Comparison of ENCODE assay signal across 8 cellular contexts in the genomic region with DNA sequence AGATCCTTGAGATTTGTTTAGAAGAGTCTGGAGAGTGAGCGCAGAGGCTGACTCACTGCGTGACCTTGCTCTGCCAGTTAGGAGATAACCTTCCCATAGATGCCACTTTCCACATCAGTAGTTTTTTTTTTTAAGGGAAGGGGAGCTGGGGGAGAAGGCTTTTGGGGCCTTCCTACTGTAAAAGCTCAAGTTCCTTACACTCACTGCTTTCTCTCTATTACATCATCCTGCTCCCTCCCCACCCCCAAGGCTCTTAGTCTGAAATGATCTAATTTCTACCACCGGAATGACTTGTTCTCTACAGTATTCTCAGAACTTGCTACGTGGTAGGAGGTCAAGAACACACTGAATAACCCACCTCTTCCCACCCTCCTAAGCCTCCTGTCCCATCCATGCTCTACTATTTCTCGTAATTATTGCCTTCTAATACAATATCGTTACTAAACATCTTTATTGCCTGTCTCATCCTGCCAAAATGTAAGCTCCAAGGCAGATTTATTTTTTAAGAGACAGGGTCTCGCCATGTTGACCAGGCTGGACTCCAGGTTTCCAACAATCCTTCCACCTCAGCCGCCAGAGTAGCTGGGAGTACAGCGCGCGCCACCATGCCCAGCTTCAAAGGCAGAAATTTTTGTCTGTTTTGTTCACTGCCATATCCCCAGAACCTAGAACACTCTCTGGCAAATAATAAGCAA. TPM values are rescaled to one million over a fixed set of nuclear protein-coding genes. Genes with fewer than 3 reads are reported as not detected.
DNase-seq lines count a peak whose midpoint lies in the region; ATAC-seq and TF ChIP-seq lines count a peak whose summit lies in the region.

No MANE protein-coding gene starts in this region.

- CTCF ChIA-PET in AG04450 (lab: Charles Lee): interaction anchor here (0.5 to 2.7 kb wide), 4 partner anchors 30 to 548 kb away, joined by 3 to 23 read pairs (median 3); a partner anchor contains a TSS

- intact Hi-C loops in upper lobe of right lung (cut with DNase I): no loop called here

- H3K9me3 Mint-ChIP-seq in chondrocyte (ENCODE audit: low read depth): no peaks in the 10 kb centered on the region

- no peaks in the 10 kb centered on the region for H3K9me3 ChIP-seq in AG04450 (ENCODE audit: control insufficient read depth, insufficient read depth, low read length)
- H3K9me3 ChIP-seq in SJSA1 (replicated peaks): no peaks in the 10 kb centered on the region
- no peaks in the 10 kb centered on the region for H3K9me3 ChIP-seq in muscle layer of duodenum (ENCODE audit: control insufficient read depth in 1 of 2, low read length in 2 of 2)
- no peaks in the 10 kb centered on the region for H3K9me3 ChIP-seq in upper lobe of right lung

- DNase-seq in AG04450 (ENCODE audit: low read depth, low spot score): peak; percentile 63
- peak; percentile 76 for DNase-seq in GM20000 (ENCODE audit: low spot score)
- DNase-seq in SJSA1 (ENCODE audit: low read depth in 1 of 2, low spot score in 2 of 2): peak in 1 of 2 experiments; percentile 72
- no peak for DNase-seq in chondrocyte (ENCODE audit: low spot score)
- no peak for DNase-seq in upper lobe of right lung
- no peak for DNase-seq in NCI-H146 (lab: John Stamatoyannopoulos, UW)

- H3K36me3 Mint-ChIP-seq in chondrocyte (ENCODE audit: low read depth): peaks cover 3% of the 10 kb centered on the region

- peaks cover 36% of the 10 kb centered on the region for H3K4me1 Mint-ChIP-seq in chondrocyte (ENCODE audit: low read depth)

- peak overlapping the region; percentile 98 for H3K27ac ChIP-seq in AG04450 (ENCODE audit: low read depth, low read length)
- peak overlapping the region; percentile 72 for H3K27ac ChIP-seq in SJSA1
- H3K27ac ChIP-seq in muscle layer of duodenum (ENCODE audit: low read length): peak overlapping the region; percentile 80
- H3K27ac ChIP-seq in upper lobe of right lung: peak overlapping the region; percentile 97

- H3K27ac Mint-ChIP-seq in chondrocyte (ENCODE audit: unreplicated experiment): peak overlapping the region; percentile 100

- H3K27me3 ChIP-seq in AG04450 (ENCODE audit: control insufficient read depth, insufficient read depth, low read length): no peaks in the 10 kb centered on the region
- H3K27me3 ChIP-seq in SJSA1 (replicated peaks): no peaks in the 10 kb centered on the region
- H3K27me3 ChIP-seq in muscle layer of duodenum (ENCODE audit: low read depth, low read length): no peaks in the 10 kb centered on the region
- H3K27me3 ChIP-seq in upper lobe of right lung: no peaks in the 10 kb centered on the region

- POLR2A ChIA-PET in AG04450 (lab: Yijun Ruan, JAX): interaction anchor here (0.5 to 1.7 kb wide), 4 partner anchors 9 to 28 kb away, joined by 3 to 14 read pairs (median 4); a partner anchor contains a TSS

- peak overlapping the region; percentile 94 for H3K4me3 Mint-ChIP-seq in chondrocyte (ENCODE audit: unreplicated experiment)

- H3K4me1 ChIP-seq in SJSA1 (replicated peaks): peaks cover 15% of the 10 kb centered on the region
- H3K4me1 ChIP-seq in muscle layer of duodenum (ENCODE audit: control insufficient read depth in 1 of 2, insufficient read depth in 2 of 2, low read length in 2 of 2): peaks cover 8 to 19% of the 10 kb centered on the region in 2 donors
- H3K4me1 ChIP-seq in upper lobe of right lung: peaks cover 13% of the 10 kb centered on the region

- H3K4me3 ChIP-seq in AG04450 (ENCODE audit: low read depth, low read length) (peak overlapping the region; percentile 98), SJSA1 (peak overlapping the region; percentile 74), muscle layer of duodenum (ENCODE audit: low read depth in 1 of 2, low read length in 2 of 2) (peak overlapping the region; percentile 95 to 98), upper lobe of right lung (peak overlapping the region; percentile 96)

- H3K36me3 ChIP-seq in SJSA1 (peaks cover 26% of the 10 kb centered on the region), muscle layer of duodenum (ENCODE audit: control insufficient read depth in 1 of 2, insufficient read depth in 2 of 2, low read length in 2 of 2) (peaks cover 0 to 9% of the 10 kb centered on the region in 2 donors), upper lobe of right lung (peaks cover 6% of the 10 kb centered on the region)

- TF ChIP-seq CTCF in AG04450 (IDR thresholded peaks at IDR 0.05; ENCODE audit: low read depth, low read length) (no peak), GM20000 (IDR thresholded peaks at IDR 0.05; ENCODE audit: extremely low read depth, missing control alignments) (no peak), chondrocyte (IDR thresholded peaks at IDR 0.05) (no peak), upper lobe of right lung (IDR thresholded peaks at IDR 0.05) (no peak)

- H3K27me3 Mint-ChIP-seq in chondrocyte (ENCODE audit: low read depth): no peaks in the 10 kb centered on the region

- no peak for ATAC-seq in upper lobe of right lung
- no peak for ATAC-seq in GM18907 (IDR thresholded peaks at IDR 0.05; ENCODE audit: unreplicated experiment)

RNA-seq across cellular contexts. Expression of a gene that starts 1.2 kb away (rescaled TPM):
- 37.8 and 48.6 TPM in 2 replicates for polyA plus RNA-seq in AG04450 (2011; rRNA removed)
- polyA minus RNA-seq in AG04450 (2011; rRNA and poly(A)+ RNA removed): 34.4 and 54.3 TPM in 2 replicates
- 95.6 and 116 TPM in 2 replicates for total RNA-seq in SJSA1 (2014; rRNA removed; shearing (Covaris generic))
- total RNA-seq in chondrocyte: 59.1 to 116 TPM (median 116 TPM) in 3 replicates
- 79.1 TPM for total RNA-seq in upper lobe of right lung

RNA-seq across cellular contexts. Expression of a gene that starts 1.7 kb away (rescaled TPM):
- not detected in 2 replicates for polyA plus RNA-seq in AG04450 (2011; rRNA removed)
- not detected in 2 replicates for polyA minus RNA-seq in AG04450 (2011; rRNA and poly(A)+ RNA removed)
- total RNA-seq in SJSA1 (2014; rRNA removed; shearing (Covaris generic)): not detected in 2 replicates
- total RNA-seq in chondrocyte (not detected in 3 replicates), upper lobe of right lung (not detected)

RNA-seq across cellular contexts. Expression of a gene that starts 28.6 kb away (rescaled TPM):
- polyA plus RNA-seq in AG04450 (2011; rRNA removed): 478 and 743 TPM in 2 replicates
- polyA minus RNA-seq in AG04450 (2011; rRNA and poly(A)+ RNA removed): 228 and 256 TPM in 2 replicates
- total RNA-seq in SJSA1 (2014; rRNA removed; shearing (Covaris generic)): 527 and 600 TPM in 2 replicates
- total RNA-seq in chondrocyte: 537 to 578 TPM (median 548 TPM) in 3 replicates
- 564 TPM for total RNA-seq in upper lobe of right lung

RNA-seq across cellular contexts. Expression of a gene that starts 37.9 kb away (rescaled TPM):
- 4.9 and 7.0 TPM in 2 replicates for polyA plus RNA-seq in AG04450 (2011; rRNA removed)
- 2.3 and 2.4 TPM in 2 replicates for polyA minus RNA-seq in AG04450 (2011; rRNA and poly(A)+ RNA removed)
- total RNA-seq in SJSA1 (2014; rRNA removed; shearing (Covaris generic)): 2.1 and 5.2 TPM in 2 replicates
- total RNA-seq in chondrocyte (7.2 to 9.9 TPM (median 9.9 TPM) in 3 replicates), upper lobe of right lung (6.6 TPM)

RNA-seq across cellular contexts. Expression of a gene that starts 38.4 kb away (rescaled TPM):
- 25.2 and 39.3 TPM in 2 replicates for polyA plus RNA-seq in AG04450 (2011; rRNA removed)
- polyA minus RNA-seq in AG04450 (2011; rRNA and poly(A)+ RNA removed): 8.0 and 8.5 TPM in 2 replicates
- 48.9 and 58.3 TPM in 2 replicates for total RNA-seq in SJSA1 (2014; rRNA removed; shearing (Covaris generic))
- total RNA-seq in chondrocyte (61.0 to 66.6 TPM (median 65.3 TPM) in 3 replicates), upper lobe of right lung (48.3 TPM)

Comparison
In these comparisons a context has a peak if more than half of its experiments do, and no peak if none do; other contexts are left out.
1. DNase-seq: peak in AG04450 (single experiment) and GM20000 (single experiment); none in chondrocyte (single experiment), upper lobe of right lung (single experiment) and NCI-H146 (single experiment).
2. Peak in every context shown above with its lines, with median percentiles within 50 percentile points of each other: H3K27ac ChIP-seq and H3K4me3 ChIP-seq.